19 cellular contexts compared by ENCODE assay signal in genomic region chr18:4319738-4320677, GRCh38.
DNase-seq lines count a peak whose midpoint lies in the region; ATAC-seq and TF ChIP-seq lines count a peak whose summit lies in the region.
"Had no signal": no experiment of that assay in that cellular context is flagged by ENCODE, and none has a peak within 500 bp of the region (broad histone marks: within the 10 kb centered on the region; RNA-seq: fewer than 3 reads in every experiment).

No MANE protein-coding gene starts in this region.

- no peaks in the 10 kb centered on the region for H3K36me3 ChIP-seq in upper lobe of right lung
- H3K36me3 ChIP-seq: cardiac muscle cell, gastrocnemius medialis had no signal

- no peaks in the 10 kb centered on the region for H3K27me3 ChIP-seq in upper lobe of right lung
- H3K27me3 ChIP-seq: gastrocnemius medialis had no signal

- ATAC-seq in HG02798 (IDR thresholded peaks at IDR 0.05; ENCODE audit: poor library complexity, unreplicated experiment) (peak; percentile 67), left colon (no peak), upper lobe of right lung (no peak)
- ATAC-seq: gastrocnemius medialis, SK-N-SH treated with all-trans-retinoic acid at 6 μM for 48 hours had no signal

- no peak overlapping the region for H3K4me3 ChIP-seq in upper lobe of right lung
- H3K4me3 ChIP-seq: cardiac muscle cell, gastrocnemius medialis had no signal

- CTCF ChIA-PET in GM10248 (lab: Yijun Ruan, JAX): no interaction called here

- H3K4me1 ChIP-seq in upper lobe of right lung: no peaks in the 10 kb centered on the region
- H3K4me1 ChIP-seq: gastrocnemius medialis had no signal

- H3K27ac ChIP-seq in upper lobe of right lung: no peak overlapping the region
- H3K27ac ChIP-seq: cardiac muscle cell, gastrocnemius medialis had no signal

- TF ChIP-seq CTCF in GM10248 (IDR thresholded peaks at IDR 0.05; ENCODE audit: control extremely low read depth, extremely low read depth, low read depth, missing control alignments): no peak
- no peak for TF ChIP-seq CTCF in GM20000 (IDR thresholded peaks at IDR 0.05; ENCODE audit: extremely low read depth, missing control alignments)
- no peak for TF ChIP-seq CTCF in upper lobe of right lung (IDR thresholded peaks at IDR 0.05)

- no peaks in the 10 kb centered on the region for H3K9me3 ChIP-seq in upper lobe of right lung
- H3K9me3 ChIP-seq: gastrocnemius medialis had no signal

- intact Hi-C loops in left colon (cut with DNase I, micrococcal nuclease) (no loop called here), upper lobe of right lung (cut with DNase I) (no loop called here)

- POLR2A ChIA-PET in GM10248 (lab: Yijun Ruan, JAX): no interaction called here

- DNase-seq in GM10248 (ENCODE audit: extremely low spot score) (peak; percentile 40), GM20000 (ENCODE audit: low spot score) (peak; percentile 45), foreskin melanocyte (peak; percentile 66), left colon (no peak), medulla oblongata (ENCODE audit: extremely low spot score) (no peak), upper lobe of right lung (no peak), H4 (ENCODE audit: low spot score) (no peak)
- DNase-seq: ACHN; activated CD4-positive, alpha-beta T cell treated with anti-CD3 and anti-CD28 coated beads for 1 hour; activated effector memory CD4-positive, alpha-beta T cell treated with anti-CD3 and anti-CD28 coated beads, Interleukin-2, amount 50 U/mL, for 16 hours; CD4-positive, CD25-positive, alpha-beta regulatory T cell; erythroblast; gastrocnemius medialis; HCEC 1CT; NCI-H187; T1000 had no signal

Comparison
In these comparisons a context has a peak if more than half of its experiments do, and no peak if none do; other contexts are left out.
1. DNase-seq: peak in GM10248 (single experiment), GM20000 (single experiment) and foreskin melanocyte (single experiment); none in left colon (0 of 2), medulla oblongata (single experiment), upper lobe of right lung (single experiment) and H4 (single experiment).